In genomic region chr16:82275349-82275748, GRCh38 we compare ENCODE assay signal across 4 cellular contexts.
DNase-seq lines count a peak whose midpoint lies in the region; ATAC-seq and TF ChIP-seq lines count a peak whose summit lies in the region.
"Not testable (repeated sequence)": the region's sequence is repeated elsewhere in the genome, so short reads cannot be mapped to it uniquely, and the experiment has no call there.

No MANE protein-coding gene starts in this region.

- not testable (repeated sequence) for H3K9me3 Mint-ChIP-seq in type B pancreatic cell

- peak overlapping the region; percentile 29 for H3K27ac Mint-ChIP-seq in type B pancreatic cell

- not testable (repeated sequence) for DNase-seq in Right ventricle myocardium inferior (ENCODE audit: missing footprints); Right ventricle myocardium superior; left ventricle myocardium superior; type B pancreatic cell (ENCODE audit: extremely low spot score, unreplicated experiment)

- intact Hi-C loops in Right ventricle myocardium inferior (cut with DNase I); Right ventricle myocardium superior (cut with DNase I); left ventricle myocardium superior (cut with micrococcal nuclease): not testable (repeated sequence)

- TF ChIP-seq CTCF in type B pancreatic cell (conservative IDR thresholded peaks at IDR 0.05) = not testable (repeated sequence)

- not testable (repeated sequence) for H3K4me1 Mint-ChIP-seq in type B pancreatic cell (ENCODE audit: unreplicated experiment)

- not testable (repeated sequence) for H3K36me3 Mint-ChIP-seq in type B pancreatic cell

- not testable (repeated sequence) for H3K27me3 Mint-ChIP-seq in type B pancreatic cell

- ATAC-seq in Right ventricle myocardium inferior (peak; percentile 59), Right ventricle myocardium superior (ENCODE audit: poor library complexity) (peak; percentile 60), left ventricle myocardium superior (peak; percentile 80)

- H3K4me3 Mint-ChIP-seq in type B pancreatic cell = not testable (repeated sequence)
